Comparison of ENCODE assay signal across 8 cellular contexts in genomic region chr10:75234683-75235374, GRCh38.
DNase-seq lines count a peak whose midpoint lies in the region; ATAC-seq and TF ChIP-seq lines count a peak whose summit lies in the region.

No MANE protein-coding gene starts in this region.

- in situ Hi-C loops in astrocyte of the spinal cord (cut with HindIII; ENCODE audit: low sequenced_read_pairs): no loop called here

- ATAC-seq in GM21737 (IDR thresholded peaks at IDR 0.05; ENCODE audit: unreplicated experiment) (peak; percentile 9), HG02763 (IDR thresholded peaks at IDR 0.05; ENCODE audit: unreplicated experiment) (no peak)

- TF ChIP-seq CTCF in astrocyte of the spinal cord (IDR thresholded peaks at IDR 0.05; ENCODE audit: low read depth, low read length): no peak

- peak; percentile 90 for DNase-seq in ELF-1 (ENCODE audit: low read depth, low spot score)
- peak; percentile 35 for DNase-seq in NCI-H1092 (lab: John Stamatoyannopoulos, UW)
- no peak for DNase-seq in astrocyte of the spinal cord (ENCODE audit: low read depth, low spot score)
- peak; percentile 56 for DNase-seq in iPS-NIHi11 (ENCODE audit: low spot score)
- DNase-seq in stimulated activated CD8-positive, alpha-beta memory T cell treated with anti-CD3 and anti-CD28 coated beads, Interleukin-12 subunit alpha, Interleukin-12 subunit beta, amount 100 ng/mL, for 1 hour (ENCODE audit: low read depth): peak; percentile 15
- DNase-seq in NCI-H774 (lab: John Stamatoyannopoulos, UW): no peak

- peak overlapping the region; percentile 57 for H3K4me3 ChIP-seq in astrocyte of the spinal cord (ENCODE audit: low read depth, low read length)

Comparison
In these comparisons a context has a peak if more than half of its experiments do, and no peak if none do; other contexts are left out.
1. DNase-seq: peak in ELF-1 (single experiment), NCI-H1092 (single experiment), iPS-NIHi11 (single experiment) and stimulated activated CD8-positive, alpha-beta memory T cell treated with anti-CD3 and anti-CD28 coated beads, Interleukin-12 subunit alpha, Interleukin-12 subunit beta, amount 100 ng/mL, for 1 hour (single experiment); none in astrocyte of the spinal cord (single experiment) and NCI-H774 (single experiment).